ENCODE assay signal across 27 cellular contexts in genomic region chr7:44694326-44694725, GRCh38. TPM values are rescaled to one million over a fixed set of nuclear protein-coding genes. Genes with fewer than 3 reads are reported as not detected.
DNase-seq lines count a peak whose midpoint lies in the region; ATAC-seq and TF ChIP-seq lines count a peak whose summit lies in the region.
"Had no signal": no experiment of that assay in that cellular context is flagged by ENCODE, and none has a peak within 500 bp of the region (broad histone marks: within the 10 kb centered on the region; RNA-seq: fewer than 3 reads in every experiment).

No MANE protein-coding gene starts in this region.

- H3K36me3 Mint-ChIP-seq in stimulated activated effector memory CD8-positive, alpha-beta T cell treated with anti-CD3 and anti-CD28 coated beads, Interleukin-12 subunit alpha, Interleukin-12 subunit beta, amount 100 ng/mL, for 72 hours = peaks cover 92% of the 10 kb centered on the region

- H3K4me3 ChIP-seq in left ventricle myocardium inferior = peak overlapping the region; percentile 34
- H3K4me3 ChIP-seq in lower lobe of right lung = no peak overlapping the region
- H3K4me3 ChIP-seq: colonic mucosa, smooth muscle cell had no signal

- intact Hi-C loops in left ventricle myocardium inferior (cut with micrococcal nuclease) = no loop called here
- intact Hi-C loops in Right ventricle myocardium superior (cut with DNase I) = no loop called here
- intact Hi-C loops in lower lobe of right lung (cut with DNase I) = no loop called here

- H3K4me1 ChIP-seq in left ventricle myocardium inferior (peaks cover 30% of the 10 kb centered on the region), lower lobe of right lung (no peaks in the 10 kb centered on the region)
- H3K4me1 ChIP-seq: colonic mucosa had no signal

- peak overlapping the region; percentile 84 for H3K27ac Mint-ChIP-seq in stimulated activated effector memory CD8-positive, alpha-beta T cell treated with anti-CD3 and anti-CD28 coated beads, Interleukin-12 subunit alpha, Interleukin-12 subunit beta, amount 100 ng/mL, for 72 hours
- H3K27ac Mint-ChIP-seq: activated naive CD4-positive, alpha-beta T cell treated with anti-CD3 and anti-CD28 coated beads, Interleukin-2, amount 50 U/mL, for 24 hours had no signal

- H3K9me3 Mint-ChIP-seq in stimulated activated effector memory CD8-positive, alpha-beta T cell treated with anti-CD3 and anti-CD28 coated beads, Interleukin-12 subunit alpha, Interleukin-12 subunit beta, amount 100 ng/mL, for 72 hours = no peaks in the 10 kb centered on the region
- H3K9me3 Mint-ChIP-seq: activated naive CD4-positive, alpha-beta T cell treated with anti-CD3 and anti-CD28 coated beads, Interleukin-2, amount 50 U/mL, for 24 hours; natural killer cell had no signal

- peaks cover 95% of the 10 kb centered on the region for H3K36me3 ChIP-seq in left ventricle myocardium inferior
- H3K36me3 ChIP-seq in lower lobe of right lung = peaks cover 88% of the 10 kb centered on the region

- H3K9me3 ChIP-seq in left ventricle myocardium inferior (replicated peaks) (no peaks in the 10 kb centered on the region), lower lobe of right lung (no peaks in the 10 kb centered on the region)
- H3K9me3 ChIP-seq: colonic mucosa had no signal

- no peaks in the 10 kb centered on the region for H3K4me1 Mint-ChIP-seq in stimulated activated effector memory CD8-positive, alpha-beta T cell treated with anti-CD3 and anti-CD28 coated beads, Interleukin-12 subunit alpha, Interleukin-12 subunit beta, amount 100 ng/mL, for 72 hours
- H3K4me1 Mint-ChIP-seq: natural killer cell had no signal

- no peaks in the 10 kb centered on the region for H3K27me3 ChIP-seq in left ventricle myocardium inferior (ENCODE audit: low read depth)
- no peaks in the 10 kb centered on the region for H3K27me3 ChIP-seq in lower lobe of right lung (ENCODE audit: low read depth)
- H3K27me3 ChIP-seq: colonic mucosa had no signal

- H3K4me3 Mint-ChIP-seq in stimulated activated effector memory CD8-positive, alpha-beta T cell treated with anti-CD3 and anti-CD28 coated beads, Interleukin-12 subunit alpha, Interleukin-12 subunit beta, amount 100 ng/mL, for 72 hours = no peak overlapping the region
- H3K4me3 Mint-ChIP-seq: activated naive CD4-positive, alpha-beta T cell treated with anti-CD3 and anti-CD28 coated beads, Interleukin-2, amount 50 U/mL, for 24 hours; natural killer cell had no signal

- no peak for ATAC-seq in Right ventricle myocardium superior (ENCODE audit: poor library complexity)
- peak in 1 of 2 donors; percentile 9 for ATAC-seq in lower lobe of right lung
- no peak for ATAC-seq in stimulated activated effector memory CD8-positive, alpha-beta T cell treated with anti-CD3 and anti-CD28 coated beads, Interleukin-12 subunit alpha, Interleukin-12 subunit beta, amount 100 ng/mL, for 72 hours
- ATAC-seq in GM19397 (IDR thresholded peaks at IDR 0.05; ENCODE audit: unreplicated experiment) = no peak
- ATAC-seq: activated CD4-positive, CD25-positive, alpha-beta regulatory T cell treated with anti-CD3 and anti-CD28 coated beads, Interleukin-2, amount 50 U/mL, for 24 hours; natural killer cell had no signal

- TF ChIP-seq CTCF in left ventricle myocardium inferior (IDR thresholded peaks at IDR 0.05; ENCODE audit: borderline replicate concordance) = no peak
- no peak for TF ChIP-seq CTCF in lower lobe of right lung (IDR thresholded peaks at IDR 0.05)

- peak overlapping the region; percentile 89 for H3K27ac ChIP-seq in left ventricle myocardium inferior (replicated peaks)
- peak overlapping the region; percentile 44 for H3K27ac ChIP-seq in angular gyrus (ENCODE audit: low read depth, low read length)
- no peak overlapping the region for H3K27ac ChIP-seq in lower lobe of right lung
- H3K27ac ChIP-seq: C4-2B, colonic mucosa had no signal

- DNase-seq in left ventricle myocardium inferior (no peak), Right ventricle myocardium superior (no peak), lower lobe of right lung (peak; percentile 23), GM03348 (ENCODE audit: low spot score) (no peak), NOMO-1 treated with dmso at 0.1 percent for 144 hours (lab: John Stamatoyannopoulos, UW; ENCODE audit: unreplicated experiment) (no peak)
- no peak for DNase-seq in stimulated activated effector memory CD8-positive, alpha-beta T cell treated with anti-CD3 and anti-CD28 coated beads, Interleukin-12 subunit alpha, Interleukin-12 subunit beta, amount 100 ng/mL, for 72 hours (ENCODE audit: low spot score in 2 of 2)
- DNase-seq: activated CD4-positive, alpha-beta T cell treated with anti-CD3 and anti-CD28 coated beads, Interleukin-2, amount 50 U/mL, for 48 hours; activated CD8-positive, alpha-beta memory T cell treated with anti-CD3 and anti-CD28 coated beads, Interleukin-2, amount 50 U/mL, for 4 hours; amygdala; colonic mucosa; COR-L47; DMS53; effector CD4-positive, alpha-beta T cell; natural killer cell; NCI-H1105; NCI-H187; NCI-H510A treated with DMSO at 0.1 percent for 48 hours; nucleus accumbens; RPMI8226; stimulated activated naive CD4-positive, alpha-beta T cell treated with Interleukin-2 at 50 U/mL for 16 hours; T-helper 2 cell had no signal

RNA-seq across cellular contexts. Expression of gene ZMIZ2, which starts 54.3 kb away (rescaled TPM):
- total RNA-seq in left ventricle myocardium inferior = 62.7 TPM
- total RNA-seq in Right ventricle myocardium superior = 54.1 TPM
- total RNA-seq in lower lobe of right lung = 97.9 TPM
